Comparison of ENCODE assay signal across 15 cellular contexts in genomic region chr5:148966348-148966747, GRCh38.
DNase-seq lines count a peak whose midpoint lies in the region; ATAC-seq, FAIRE-seq and TF ChIP-seq lines count a peak whose summit lies in the region.
"Had no signal": no experiment of that assay in that cellular context is flagged by ENCODE, and none has a peak within 500 bp of the region (broad histone marks: within the 10 kb centered on the region; RNA-seq: fewer than 3 reads in every experiment).

No MANE protein-coding gene starts in this region.

- H2BK5ac ChIP-seq in IMR-90 (ENCODE audit: low read depth, low read length, poor library complexity, severe bottlenecking): peak overlapping the region; percentile 81

- H3K23ac ChIP-seq in IMR-90 (ENCODE audit: low read depth, low read length): peak overlapping the region; percentile 82

- H3K56ac ChIP-seq in IMR-90 (ENCODE audit: extremely low read depth, insufficient read depth, low read length): peak overlapping the region; percentile 54

- H4K8ac ChIP-seq in IMR-90 (ENCODE audit: low read depth in 2 of 2, low read length in 2 of 2): peak overlapping the region; percentile 43 to 87

- POLR2A ChIA-PET in IMR-90 (lab: Charles Lee; ENCODE audit: unreplicated experiment): no interaction called here
- POLR2A ChIA-PET in activated CD4-positive, alpha-beta memory T cell treated with anti-CD3 and anti-CD28 coated beads, Interleukin-2, amount 10 ng/mL, durations not matched to agents 7 days and 5 days (lab: Charles Lee): no interaction called here

- intact Hi-C loops in IMR-90 (cut with micrococcal nuclease): no loop called here
- intact Hi-C loops in kidney (cut with DNase I): no loop called here

- peaks cover 13% of the 10 kb centered on the region for H3K4me1 ChIP-seq in IMR-90 (ENCODE audit: control insufficient read depth, insufficient read depth, low read length)
- peaks cover 0 to 7% of the 10 kb centered on the region in 2 donors for H3K4me1 ChIP-seq in kidney (ENCODE audit: control insufficient read depth in 1 of 2, insufficient read depth in 1 of 2, low read depth in 1 of 2, low read length in 2 of 2)

- H4K91ac ChIP-seq in IMR-90 (ENCODE audit: insufficient read depth, low read depth, low read length): peak overlapping the region; percentile 99

- no peak overlapping the region for H3K4me3 Mint-ChIP-seq in activated CD4-positive, alpha-beta memory T cell treated with anti-CD3 and anti-CD28 coated beads, Interleukin-2, amount 10 ng/mL, durations not matched to agents 7 days and 5 days
- H3K4me3 Mint-ChIP-seq: activated naive CD8-positive, alpha-beta T cell treated with anti-CD3 and anti-CD28 coated beads, Interleukin-2, amount 10 ng/mL, durations not matched to agents 7 days and 5 days had no signal

- H3K4ac ChIP-seq in IMR-90 (ENCODE audit: low read depth, low read length): peak overlapping the region; percentile 94

- dilution Hi-C loops in IMR-90 (cut with HindIII; ENCODE audit: low sequenced_read_pairs, unreplicated experiment): no loop called here

- peaks cover 4% of the 10 kb centered on the region for H3K9me3 Mint-ChIP-seq in activated CD4-positive, alpha-beta memory T cell treated with anti-CD3 and anti-CD28 coated beads, Interleukin-2, amount 10 ng/mL, durations not matched to agents 7 days and 5 days

- peak overlapping the region; percentile 94 for H2BK120ac ChIP-seq in IMR-90 (ENCODE audit: low read depth, low read length)

- H3K4me3 ChIP-seq in IMR-90 (ENCODE audit: insufficient read depth, low read depth, low read length) (no peak overlapping the region), kidney (ENCODE audit: low read length in 2 of 2) (no peak overlapping the region), skin epidermis (no peak overlapping the region)

- H3K9me3 ChIP-seq in IMR-90 (ENCODE audit: control insufficient read depth, insufficient read depth, low read length) (no peaks in the 10 kb centered on the region), kidney (ENCODE audit: control insufficient read depth in 1 of 2, low read length in 2 of 2) (no peaks in the 10 kb centered on the region)

- no peaks in the 10 kb centered on the region for H3K79me1 ChIP-seq in IMR-90 (ENCODE audit: low read depth in 1 of 2, low read length in 2 of 2)

- H3K14ac ChIP-seq in IMR-90 (replicated peaks; ENCODE audit: low read depth, low read length): peak overlapping the region; percentile 76

- H2AK5ac ChIP-seq in IMR-90 (ENCODE audit: low read depth, low read length): peak overlapping the region; percentile 96

- H3K9me1 ChIP-seq in IMR-90 (ENCODE audit: insufficient read depth, low read length): peaks cover 16% of the 10 kb centered on the region

- H3K9ac ChIP-seq in IMR-90 (ENCODE audit: low read depth, low read length) (no peak overlapping the region), kidney (ENCODE audit: low read length in 2 of 2) (no peak overlapping the region)

- H3K27ac Mint-ChIP-seq in activated CD4-positive, alpha-beta memory T cell treated with anti-CD3 and anti-CD28 coated beads, Interleukin-2, amount 10 ng/mL, durations not matched to agents 7 days and 5 days: no peak overlapping the region
- H3K27ac Mint-ChIP-seq: activated naive CD8-positive, alpha-beta T cell treated with anti-CD3 and anti-CD28 coated beads, Interleukin-2, amount 10 ng/mL, durations not matched to agents 7 days and 5 days had no signal

- H2AK9ac ChIP-seq in IMR-90 (replicated peaks; ENCODE audit: low read depth, low read length, poor library complexity): no peak overlapping the region

- H2BK15ac ChIP-seq in IMR-90 (ENCODE audit: low read depth, low read length): peak overlapping the region; percentile 93

- in situ Hi-C loops in IMR-90 (cut with MboI; ENCODE audit: low sequenced_read_pairs): no loop called here

- ATAC-seq in IMR-90 (ENCODE audit: low read depth): no peak
- no peak for ATAC-seq in HG02970 (IDR thresholded peaks at IDR 0.05; ENCODE audit: low FRiP score, unreplicated experiment)
- ATAC-seq in GM21786 (IDR thresholded peaks at IDR 0.05; ENCODE audit: unreplicated experiment): no peak

- H3K27ac ChIP-seq in IMR-90 (ENCODE audit: insufficient read depth, low read length): peak overlapping the region; percentile 19; the same call in 1 of the 2 replicates
- peak overlapping the region in 1 of 2 donors; percentile 9 for H3K27ac ChIP-seq in kidney (ENCODE audit: low read depth in 2 of 2, low read length in 2 of 2)
- peak overlapping the region in 12 of 21 experiments; percentile 5 to 85 (median 54) for H3K27ac ChIP-seq in skin epidermis

- TF ChIP-seq CTCF in IMR-90 (conservative IDR thresholded peaks at IDR 0.05; ENCODE audit: low read depth, low read length): no peak
- no peak for TF ChIP-seq CTCF in kidney (IDR thresholded peaks at IDR 0.05; ENCODE audit: borderline replicate concordance, extremely low read depth, insufficient read depth)

- H3K36me3 ChIP-seq in IMR-90 (ENCODE audit: control insufficient read depth, insufficient read depth, low read length) (no peaks in the 10 kb centered on the region), kidney (ENCODE audit: control insufficient read depth in 1 of 2, insufficient read depth in 2 of 2, low read length in 2 of 2) (no peaks in the 10 kb centered on the region)

- peaks cover 10% of the 10 kb centered on the region for H3K4me1 Mint-ChIP-seq in activated CD4-positive, alpha-beta memory T cell treated with anti-CD3 and anti-CD28 coated beads, Interleukin-2, amount 10 ng/mL, durations not matched to agents 7 days and 5 days

- no peaks in the 10 kb centered on the region for H3K36me3 Mint-ChIP-seq in activated CD4-positive, alpha-beta memory T cell treated with anti-CD3 and anti-CD28 coated beads, Interleukin-2, amount 10 ng/mL, durations not matched to agents 7 days and 5 days (ENCODE audit: low read depth)

- DNase-seq in IMR-90 (no peak), cerebellar cortex (ENCODE audit: low spot score) (peak; percentile 75), kidney (peak; percentile 75)
- no peak for DNase-seq in activated CD4-positive, alpha-beta memory T cell treated with anti-CD3 and anti-CD28 coated beads, Interleukin-2, amount 10 ng/mL, durations not matched to agents 7 days and 5 days
- no peak for DNase-seq in activated naive CD4-positive, alpha-beta T cell treated with Interleukin-2 at 50 U/mL for 16 hours
- DNase-seq: activated naive CD8-positive, alpha-beta T cell treated with anti-CD3 and anti-CD28 coated beads, Interleukin-2, amount 10 ng/mL, durations not matched to agents 7 days and 5 days; cortex of kidney; NCI-H187; NCI-H69; SHP77 treated with DMSO at 0.1 percent for 48 hours had no signal

- TF ChIP-seq RAD21 in IMR-90 (IDR thresholded peaks at IDR 0.05; ENCODE audit: low read length): no peak

- no peak for TF ChIP-seq POLR2A in IMR-90 (IDR thresholded peaks at IDR 0.05; ENCODE audit: low read depth, low read length)

- peak overlapping the region; percentile 97 for H2BK20ac ChIP-seq in IMR-90 (ENCODE audit: low read depth, low read length)

- peak overlapping the region; percentile 6 for H2AFZ ChIP-seq in IMR-90 (replicated peaks; ENCODE audit: low read length, poor library complexity)

- peak overlapping the region; percentile 63; the same call in 1 of the 2 replicates for H3K18ac ChIP-seq in IMR-90 (ENCODE audit: low read depth, low read length)

- H4K5ac ChIP-seq in IMR-90 (ENCODE audit: low read depth, low read length): peak overlapping the region; percentile 24; the same call in 1 of the 2 replicates

- peaks cover 3% of the 10 kb centered on the region for H3K27me3 Mint-ChIP-seq in activated CD4-positive, alpha-beta memory T cell treated with anti-CD3 and anti-CD28 coated beads, Interleukin-2, amount 10 ng/mL, durations not matched to agents 7 days and 5 days

- no peaks in the 10 kb centered on the region for H3K27me3 ChIP-seq in IMR-90 (ENCODE audit: control insufficient read depth, insufficient read depth, low read length)

- H4K20me1 ChIP-seq in IMR-90 (ENCODE audit: insufficient read depth, low read length): no peaks in the 10 kb centered on the region

- FAIRE-seq in kidney (lab: Jason Lieb, UNC): no peak
- FAIRE-seq: frontal cortex, islet of Langerhans had no signal

- H3K4me2 ChIP-seq in IMR-90 (ENCODE audit: low read depth, low read length): no peak overlapping the region

- 80% methylated on average over 2 of the region's 4 CpGs; no CpG with 5 or more reads in 1 of the 2 experiments for WGBS in IMR-90 (ENCODE audit: extremely low coverage in 2 of 2, insufficient read length in 1 of 2), 2 experiments

- CTCF ChIA-PET in IMR-90 (lab: Yijun Ruan, JAX): interaction anchor here (0.9 to 2.5 kb wide), 8 partner anchors 9 to 208 kb away, joined by 3 to 13 read pairs (median 3); no protein-coding TSS in a partner anchor
- CTCF ChIA-PET in activated CD4-positive, alpha-beta memory T cell treated with anti-CD3 and anti-CD28 coated beads, Interleukin-2, amount 10 ng/mL, durations not matched to agents 7 days and 5 days (lab: Charles Lee): interaction anchor here (1.2 to 2.8 kb wide), 3 partner anchors 9 to 225 kb away, joined by 3 to 11 read pairs (median 3); no protein-coding TSS in a partner anchor

- BruUV-seq in IMR-90 (replicated peaks; lab: Mats Ljungman, UMichigan): no TSS peak

TF ChIP-seq in IMR-90, 13 proteins besides CTCF, POLR2A, EP300 and RAD21 (continues in another document):
- no peak for TF ChIP-seq FOS (IDR thresholded peaks at IDR 0.05; ENCODE audit: low read depth, low read length)
- no peak for TF ChIP-seq CEBPB (IDR thresholded peaks at IDR 0.05; ENCODE audit: low read depth, low read length)
- no peak for TF ChIP-seq NFE2L2 (IDR thresholded peaks at IDR 0.05; ENCODE audit: low read depth, low read length)
- no peak for TF ChIP-seq USF2 (IDR thresholded peaks at IDR 0.05; ENCODE audit: low read depth, low read length)
- TF ChIP-seq MAFK (IDR thresholded peaks at IDR 0.05; ENCODE audit: low read depth, low read length): no peak
- no peak for TF ChIP-seq SMC3 (IDR thresholded peaks at IDR 0.05; ENCODE audit: low read depth, low read length)
- no peak for TF ChIP-seq MXI1 (IDR thresholded peaks at IDR 0.05; ENCODE audit: borderline replicate concordance, low read depth, low read length)
- TF ChIP-seq BHLHE40 (IDR thresholded peaks at IDR 0.05; ENCODE audit: low read depth, low read length): no peak
- TF ChIP-seq RCOR1 (IDR thresholded peaks at IDR 0.05; ENCODE audit: insufficient replicate concordance, low read length): no peak
- no peak for TF ChIP-seq MAZ (IDR thresholded peaks at IDR 0.05; ENCODE audit: borderline replicate concordance, low read depth, low read length)
- TF ChIP-seq RFX5 (IDR thresholded peaks at IDR 0.05; ENCODE audit: low read depth, low read length): no peak
- no peak for TF ChIP-seq CHD1 (IDR thresholded peaks at IDR 0.05; ENCODE audit: low read depth, low read length)

Comparison
In these comparisons a context has a peak if more than half of its experiments do, and no peak if none do; other contexts are left out.
1. DNase-seq: peak in cerebellar cortex (single experiment) and kidney (single experiment); none in IMR-90 (single experiment), activated CD4-positive, alpha-beta memory T cell treated with anti-CD3 and anti-CD28 coated beads, Interleukin-2, amount 10 ng/mL, durations not matched to agents 7 days and 5 days (single experiment) and activated naive CD4-positive, alpha-beta T cell treated with Interleukin-2 at 50 U/mL for 16 hours (single experiment).